20 cellular contexts compared by ENCODE assay signal in genomic region chr10:71939304-71939703, GRCh38. TPM values are rescaled to one million over a fixed set of nuclear protein-coding genes. Genes with fewer than 3 reads are reported as not detected.
"Had no signal": no experiment of that assay in that cellular context is flagged by ENCODE, and none has a peak within 500 bp of the region (broad histone marks: within the 10 kb centered on the region; RNA-seq: fewer than 3 reads in every experiment).

No MANE protein-coding gene starts in this region.

- H3K4me1 ChIP-seq: esophagus muscularis mucosa, gastroesophageal sphincter, heart left ventricle, left lung, prostate gland, tibial artery, uterus had no signal

- ATAC-seq: gastroesophageal sphincter; heart left ventricle; left lung; naive thymus-derived CD4-positive, alpha-beta T cell; right cardiac atrium had no signal

- H3K9me3 ChIP-seq: prostate gland had no signal

- H3K27ac ChIP-seq: cardiac muscle cell, esophagus muscularis mucosa, gastroesophageal sphincter, heart left ventricle, left lung, prostate gland, tibial artery, uterus, VCaP had no signal

- H3K27me3 ChIP-seq: cardiac muscle cell, esophagus muscularis mucosa, gastroesophageal sphincter, heart left ventricle, left lung, tibial artery, uterus had no signal

- H3K4me3 ChIP-seq: cardiac muscle cell, esophagus muscularis mucosa, gastroesophageal sphincter, heart left ventricle, left lung, prostate gland, tibial artery, uterus had no signal

- DNase-seq: activated CD4-positive, alpha-beta T cell treated with anti-CD3 and anti-CD28 coated beads for 1 hour; activated CD4-positive, alpha-beta T cell treated with anti-CD3 and anti-CD28 coated beads, Interleukin-2, amount 50 U/mL, for 48 hours; activated naive CD4-positive, alpha-beta T cell; activated naive CD8-positive, alpha-beta T cell treated with anti-CD3 and anti-CD28 coated beads for 36 hours; amniotic stem cell; effector CD8-positive, alpha-beta T cell; heart left ventricle; left lung; naive thymus-derived CD4-positive, alpha-beta T cell; right cardiac atrium; stimulated activated CD4-positive, alpha-beta T cell treated with anti-CD3 and anti-CD28 coated beads, Interleukin-2, amount 100 ng/mL, for 24 hours; stimulated activated naive CD8-positive, alpha-beta T cell treated with anti-CD3 and anti-CD28 coated beads, Interleukin-15, Interleukin-2, amounts not matched to agents 100 U/mL and 50 U/mL, for 24 hours; substantia nigra; tibial artery; uterus had no signal

- H3K36me3 ChIP-seq: cardiac muscle cell, esophagus muscularis mucosa, gastroesophageal sphincter, heart left ventricle, left lung, prostate gland, tibial artery, uterus had no signal

RNA-seq across cellular contexts. Expression of gene CHST3, which starts 24.9 kb away (rescaled TPM):
- polyA plus RNA-seq: naive thymus-derived CD4-positive, alpha-beta T cell had no signal
